ENCODE assay signal across 8 cellular contexts in the genomic region with DNA sequence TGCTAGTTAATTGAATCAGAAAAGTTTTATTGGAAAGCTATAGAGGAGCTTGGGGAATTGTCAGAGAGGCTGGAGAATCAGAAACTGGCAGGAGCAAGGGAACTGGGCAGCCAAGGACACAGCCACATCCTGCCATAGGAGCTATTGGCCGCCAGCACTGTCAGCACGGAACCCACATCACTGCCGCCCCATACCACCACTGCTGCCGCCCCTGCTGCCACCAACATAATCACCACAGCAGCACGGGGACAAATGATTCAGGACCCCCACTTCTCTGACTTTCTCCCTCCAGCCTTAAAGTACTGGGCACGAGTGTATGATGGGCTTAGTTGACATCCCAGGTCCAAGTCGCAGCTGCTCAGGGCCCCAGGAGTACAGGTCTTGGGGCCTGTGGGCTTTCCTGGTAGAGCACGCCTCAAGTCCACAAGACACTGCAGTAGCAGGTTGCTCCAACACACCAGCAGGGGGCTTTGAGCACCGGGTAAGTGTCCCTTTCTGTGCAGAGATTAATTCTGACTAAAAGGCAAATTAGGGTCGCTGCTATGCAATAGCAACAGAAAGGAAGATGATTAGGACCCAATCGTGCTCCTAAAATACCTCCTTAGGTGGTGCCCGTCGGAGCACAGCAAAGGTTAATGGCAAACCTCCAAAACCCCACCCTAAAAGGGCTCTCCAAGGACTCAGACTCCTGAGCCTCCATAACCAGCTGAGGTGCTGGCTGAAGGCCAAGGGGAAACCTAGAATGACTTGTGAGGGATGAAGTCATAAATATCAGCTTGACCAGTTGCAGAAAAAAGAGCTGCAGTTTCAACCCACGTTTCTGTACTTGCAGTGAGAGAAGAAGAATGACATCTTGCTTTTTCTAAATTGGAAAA. TPM values are rescaled to one million over a fixed set of nuclear protein-coding genes. Genes with fewer than 3 reads are reported as not detected.
DNase-seq lines count a peak whose midpoint lies in the region; ATAC-seq and TF ChIP-seq lines count a peak whose summit lies in the region.

No MANE protein-coding gene starts in this region.

- H3K9me3 ChIP-seq in thyroid gland = no peaks in the 10 kb centered on the region

- H3K4me3 ChIP-seq in thyroid gland (replicated peaks in 1 of 3) = no peak overlapping the region

- ATAC-seq in GM19452 (IDR thresholded peaks at IDR 0.05; ENCODE audit: unreplicated experiment) = peak; percentile 84
- ATAC-seq in HG03354 (IDR thresholded peaks at IDR 0.05; ENCODE audit: poor library complexity, severe bottlenecking, unreplicated experiment) = peak; percentile 91
- ATAC-seq in left colon = peak; percentile 46

- TF ChIP-seq POLR2A in thyroid gland (IDR thresholded peaks at IDR 0.05) = no peak

- intact Hi-C loops in left colon (cut with DNase I, micrococcal nuclease) = no loop called here
- intact Hi-C loops in thyroid gland (cut with DNase I) = no loop called here

- peak in 4 of 6 experiments; percentile 37 to 44 (median 42) for TF ChIP-seq CTCF in thyroid gland (IDR thresholded peaks at IDR 0.05)

- H3K4me1 ChIP-seq in thyroid gland = no peaks in the 10 kb centered on the region

- no peaks in the 10 kb centered on the region for H3K36me3 ChIP-seq in thyroid gland

- DNase-seq in Daoy (ENCODE audit: low read depth) = peak; percentile 70
- peak; percentile 39 for DNase-seq in NCI-H82 treated with DMSO at 0.1 percent for 48 hours (lab: John Stamatoyannopoulos, UW; ENCODE audit: unreplicated experiment)
- DNase-seq in astrocyte of the hippocampus (ENCODE audit: low read depth, low spot score) = peak; percentile 71
- DNase-seq in left colon = peak in 1 of 2 donors; percentile 55
- DNase-seq in thyroid gland = peak; percentile 86 to 88
- DNase-seq in hippocampal formation (lab: John Stamatoyannopoulos, UW) = no peak

- H3K27ac ChIP-seq in thyroid gland = no peak overlapping the region

- 45 to 50% methylated on average over 9 to 13 of the region's 14 CpGs for WGBS in thyroid gland, 2 donors

- H3K27me3 ChIP-seq in thyroid gland = no peaks in the 10 kb centered on the region

RNA-seq across cellular contexts. Expression of gene PJA1, which starts 6.8 kb away (rescaled TPM):
- total RNA-seq in Daoy (2014; rRNA removed; shearing (Covaris generic)) = 37.5 and 45.3 TPM in 2 replicates
- total RNA-seq in left colon (1 to 10 TPM; 5.8 to 6.7 TPM), thyroid gland (10 to 100 TPM; 29.7 to 60.0 (median 50.1) TPM)

Comparison
In these comparisons a context has a peak if more than half of its experiments do, and no peak if none do; other contexts are left out.
1. DNase-seq: peak in Daoy (single experiment), NCI-H82 treated with DMSO at 0.1 percent for 48 hours (single experiment), astrocyte of the hippocampus (single experiment) and thyroid gland (2 of 2); none in hippocampal formation (0 of 2).
2. Peak in every context shown above with its lines, with median percentiles within 50 percentile points of each other: ATAC-seq.